ENCODE assay signal across 16 cellular contexts in genomic region chr5:62974623-62975022, GRCh38.
DNase-seq lines count a peak whose midpoint lies in the region; FAIRE-seq and TF ChIP-seq lines count a peak whose summit lies in the region.
"Had no signal": no experiment of that assay in that cellular context is flagged by ENCODE, and none has a peak within 500 bp of the region (broad histone marks: within the 10 kb centered on the region; RNA-seq: fewer than 3 reads in every experiment).

No MANE protein-coding gene starts in this region.

- no peak overlapping the region for H3K27ac Mint-ChIP-seq in HFFc6
- H3K27ac Mint-ChIP-seq: CD4-positive, alpha-beta memory T cell had no signal

- no peak overlapping the region for H3K4me3 Mint-ChIP-seq in HFFc6
- H3K4me3 Mint-ChIP-seq: CD4-positive, alpha-beta memory T cell had no signal

- peak; percentile 21 for FAIRE-seq in endometrium (lab: Jason Lieb, UNC)
- FAIRE-seq: A204.1 had no signal

- peaks cover 12% of the 10 kb centered on the region for H3K9me3 Mint-ChIP-seq in HFFc6

- H3K27me3 Mint-ChIP-seq in HFFc6 (ENCODE audit: insufficient read depth), result peaks cover 2% of the 10 kb centered on the region
- H3K27me3 Mint-ChIP-seq: CD4-positive, alpha-beta memory T cell had no signal

- intact Hi-C loops in testis (cut with DNase I; ENCODE audit: low total_unique reads), result no loop called here

- no peaks in the 10 kb centered on the region for H3K27me3 ChIP-seq in testis
- H3K27me3 ChIP-seq: BE2C had no signal

- no peaks in the 10 kb centered on the region for H3K4me1 ChIP-seq in testis
- H3K4me1 ChIP-seq: BE2C had no signal

- no peaks in the 10 kb centered on the region for H3K9me3 ChIP-seq in testis
- H3K9me3 ChIP-seq: BE2C had no signal

- H3K36me3 Mint-ChIP-seq in HFFc6 (ENCODE audit: low read depth), result no peaks in the 10 kb centered on the region
- H3K36me3 Mint-ChIP-seq: CD4-positive, alpha-beta memory T cell had no signal

- TF ChIP-seq POLR2A in testis (IDR thresholded peaks at IDR 0.05), result no peak

- no peaks in the 10 kb centered on the region for H3K4me1 Mint-ChIP-seq in HFFc6 (ENCODE audit: low read depth)
- H3K4me1 Mint-ChIP-seq: CD4-positive, alpha-beta memory T cell had no signal

- DNase-seq in SK-N-DZ (ENCODE audit: low spot score), result peak; percentile 62
- DNase-seq in kidney tubule cell (ENCODE audit: low spot score), result peak; percentile 12
- DNase-seq in testis, result peak; percentile 26
- DNase-seq in middle frontal gyrus (ENCODE audit: extremely low spot score, low spot score), result no peak
- no peak for DNase-seq in NCI-H524 treated with DMSO at 0.1 percent for 48 hours (lab: John Stamatoyannopoulos, UW)
- no peak for DNase-seq in HFFc6
- no peak for DNase-seq in DMS53 treated with DMSO at 0.1 percent for 48 hours (lab: John Stamatoyannopoulos, UW; ENCODE audit: unreplicated experiment)
- DNase-seq: BE2C; CD4-positive, alpha-beta memory T cell; GF-D8; HCEC 1CT; IMR-90 had no signal

- no peaks in the 10 kb centered on the region for H3K36me3 ChIP-seq in testis (ENCODE audit: low read depth, missing control alignments)
- H3K36me3 ChIP-seq: BE2C had no signal

- H3K4me3 ChIP-seq in testis, result no peak overlapping the region

- H3K27ac ChIP-seq in testis, result peak overlapping the region; percentile 7 to 36
- H3K27ac ChIP-seq: C4-2B, HL-60 had no signal

- WGBS in testis, 2 donors, result 39 to 40% methylated on average over 3 of the region's 3 CpGs

- TF ChIP-seq CTCF in testis (IDR thresholded peaks at IDR 0.05) (no peak), HFFc6 (IDR thresholded peaks at IDR 0.05) (no peak)

Comparison
In these comparisons a context has a peak if more than half of its experiments do, and no peak if none do; other contexts are left out.
1. DNase-seq: peak in SK-N-DZ (single experiment), kidney tubule cell (single experiment) and testis (single experiment); none in middle frontal gyrus (single experiment), NCI-H524 treated with DMSO at 0.1 percent for 48 hours (single experiment), HFFc6 (single experiment) and DMS53 treated with DMSO at 0.1 percent for 48 hours (single experiment).